In genomic region chr15:73594109-73594508, GRCh38 we compare ENCODE assay signal across 29 cellular contexts.
"Had no signal": no experiment of that assay in that cellular context is flagged by ENCODE, and none has a peak within 500 bp of the region (broad histone marks: within the 10 kb centered on the region; RNA-seq: fewer than 3 reads in every experiment).

No MANE protein-coding gene starts in this region.

- H3K27ac Mint-ChIP-seq: dendritic cell treated with granulocyte-macrophage colony-stimulating factor and Interleukin-4, amounts not matched to agents 40 ng/mL and 50 ng/mL, for 4 days; immature natural killer cell; progenitor cell of endocrine pancreas; stimulated activated naive CD8-positive, alpha-beta T cell treated with anti-CD3 and anti-CD28 coated beads, Interleukin-15, amount 100 ng/mL, for 72 hours had no signal

- H3K4me1 ChIP-seq: right lobe of liver had no signal

- H3K9ac ChIP-seq: parathyroid adenoma had no signal

- H3K4me3 ChIP-seq: colonic mucosa, esophagus squamous epithelium, heart right ventricle, lung, right lobe of liver, suprapubic skin, transverse colon, upper lobe of right lung, uterus had no signal

- H3K27ac ChIP-seq: colonic mucosa, esophagus squamous epithelium, parathyroid adenoma, right lobe of liver, suprapubic skin, upper lobe of right lung, uterus had no signal

- H3K9me3 Mint-ChIP-seq: dendritic cell treated with granulocyte-macrophage colony-stimulating factor and Interleukin-4, amounts not matched to agents 40 ng/mL and 50 ng/mL, for 4 days; immature natural killer cell; memory B cell; naive thymus-derived CD8-positive, alpha-beta T cell; stimulated activated naive CD8-positive, alpha-beta T cell treated with anti-CD3 and anti-CD28 coated beads, Interleukin-15, amount 100 ng/mL, for 72 hours had no signal

- H2AFZ ChIP-seq: parathyroid adenoma had no signal

- DNase-seq: colonic mucosa; effector CD8-positive, alpha-beta T cell; esophagus squamous epithelium; foreskin melanocyte; glutamatergic neuron; immature natural killer cell; islet precursor cell; kidney glomerular epithelial cell; left colon; midbrain; naive thymus-derived CD8-positive, alpha-beta T cell; right lobe of liver; small intestine; stimulated activated CD4-positive, alpha-beta T cell treated with anti-CD3 and anti-CD28 coated beads, Interleukin-12 subunit alpha, Interleukin-12 subunit beta, amount 100 ng/mL, for 4 hours; stimulated activated CD4-positive, alpha-beta T cell treated with anti-CD3 and anti-CD28 coated beads, Interleukin-1b, Interleukin-23, amount 100 ng/mL, for 48 hours; stimulated activated CD4-positive, alpha-beta T cell treated with anti-CD3 and anti-CD28 coated beads, Interleukin-4, amount 100 ng/mL, for 1 hour; stimulated activated CD8-positive, alpha-beta memory T cell treated with anti-CD3 and anti-CD28 coated beads, Interleukin-4, amount 100 ng/mL, for 48 hours; stimulated activated naive CD4-positive, alpha-beta T cell; stimulated activated naive CD8-positive, alpha-beta T cell treated with anti-CD3 and anti-CD28 coated beads, Interleukin-15, amount 100 ng/mL, for 72 hours; transverse colon; upper lobe of right lung; uterus had no signal

- H3K4me3 Mint-ChIP-seq: dendritic cell treated with granulocyte-macrophage colony-stimulating factor and Interleukin-4, amounts not matched to agents 40 ng/mL and 50 ng/mL, for 4 days; immature natural killer cell; memory B cell; naive thymus-derived CD8-positive, alpha-beta T cell; stimulated activated naive CD8-positive, alpha-beta T cell treated with anti-CD3 and anti-CD28 coated beads, Interleukin-15, amount 100 ng/mL, for 72 hours had no signal

- H3K36me3 ChIP-seq: right lobe of liver, uterus had no signal

- H3K9me3 ChIP-seq: colonic mucosa, esophagus squamous epithelium, heart right ventricle, right lobe of liver, suprapubic skin, transverse colon, upper lobe of right lung, uterus had no signal

- H3K27me3 ChIP-seq: colonic mucosa, esophagus squamous epithelium, heart right ventricle, right lobe of liver, suprapubic skin, transverse colon, upper lobe of right lung, uterus had no signal

- H3K27me3 Mint-ChIP-seq: dendritic cell treated with granulocyte-macrophage colony-stimulating factor and Interleukin-4, amounts not matched to agents 40 ng/mL and 50 ng/mL, for 4 days; memory B cell; naive thymus-derived CD8-positive, alpha-beta T cell; progenitor cell of endocrine pancreas; stimulated activated naive CD8-positive, alpha-beta T cell treated with anti-CD3 and anti-CD28 coated beads, Interleukin-15, amount 100 ng/mL, for 72 hours had no signal

- FAIRE-seq: small intestine had no signal
